Comparison of ENCODE assay signal across 8 cellular contexts in the genomic region with DNA sequence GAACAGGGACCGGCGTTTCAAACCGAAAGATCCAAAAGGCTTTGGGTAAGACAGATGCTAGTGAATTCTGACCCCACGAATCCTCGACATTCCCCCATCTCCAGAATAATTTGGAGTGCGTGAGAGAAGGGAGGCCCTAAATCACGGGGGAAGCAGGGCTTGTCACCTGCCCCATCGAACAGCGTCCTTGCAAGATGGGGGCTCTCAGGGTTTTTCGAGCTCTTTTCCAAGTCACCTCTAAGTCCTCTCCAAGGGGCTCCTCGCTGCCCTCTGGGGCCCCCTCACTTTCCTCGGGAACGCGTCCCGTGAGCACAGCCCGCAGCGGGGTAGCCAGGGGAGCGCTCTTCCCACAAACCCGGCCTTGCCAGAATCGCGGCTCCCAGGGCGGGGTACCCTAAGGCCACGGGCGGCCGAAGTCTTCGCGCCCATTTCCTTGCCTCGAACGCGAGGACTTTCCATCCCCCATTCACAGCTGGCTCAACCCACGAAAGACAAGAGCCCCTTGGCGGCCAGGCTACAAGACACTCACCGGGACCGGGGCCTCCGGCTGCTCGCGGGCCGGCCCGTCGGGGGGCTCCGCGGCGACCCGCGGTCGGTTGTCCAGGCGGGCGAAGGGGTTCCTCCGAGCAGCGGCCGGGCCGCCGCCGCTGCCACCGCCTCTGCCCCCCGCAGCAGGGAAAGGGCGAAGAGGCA. TPM values are rescaled to one million over a fixed set of nuclear protein-coding genes. Genes with fewer than 3 reads are reported as not detected.
A peak's percentile ranks its signal among the peaks of the same experiment; 100 is the strongest.
DNase-seq lines count a peak whose midpoint lies in the region; ATAC-seq and TF ChIP-seq lines count a peak whose summit lies in the region.

No MANE protein-coding gene starts in this region.

- H3K4me3 Mint-ChIP-seq in activated T-helper 17 cell treated with anti-CD3 and anti-CD28 coated beads, Interleukin-2, amount 50 U/mL, for 72 hours = peak overlapping the region; percentile 93

- H3K36me3 ChIP-seq in HCT116 (ENCODE audit: control insufficient read depth in 1 of 2, insufficient read depth in 2 of 2, low read length in 2 of 2) = peaks cover 14 to 20% of the 10 kb centered on the region in 2 experiments; a peak in 3 of 4 replicates
- peaks cover 30% of the 10 kb centered on the region for H3K36me3 ChIP-seq in MG63
- peaks cover 8% of the 10 kb centered on the region for H3K36me3 ChIP-seq in osteoblast (ENCODE audit: insufficient read depth, low read length)

- H3K9me3 ChIP-seq in HCT116 (ENCODE audit: control insufficient read depth in 1 of 2, insufficient read depth in 1 of 2, low read depth in 1 of 2, low read length in 2 of 2) = no peaks in the 10 kb centered on the region
- H3K9me3 ChIP-seq in MG63 = no peaks in the 10 kb centered on the region
- H3K9me3 ChIP-seq in osteoblast (ENCODE audit: low read depth, low read length) = no peaks in the 10 kb centered on the region

- peaks cover 37% of the 10 kb centered on the region for H3K36me3 Mint-ChIP-seq in activated T-helper 17 cell treated with anti-CD3 and anti-CD28 coated beads, Interleukin-2, amount 50 U/mL, for 72 hours (ENCODE audit: low read depth)

- H3K9me3 Mint-ChIP-seq in activated T-helper 17 cell treated with anti-CD3 and anti-CD28 coated beads, Interleukin-2, amount 50 U/mL, for 72 hours = no peaks in the 10 kb centered on the region

- H2AFZ ChIP-seq in HCT116 (ENCODE audit: low read depth, low read length, poor library complexity, severe bottlenecking) (no peak overlapping the region), osteoblast (ENCODE audit: low read length) (peak overlapping the region; percentile 84)

- RAD21 ChIA-PET in HCT116 (lab: Charles Lee; ENCODE audit: low non-redundant PET in 1 of 2, low total read pairs in 2 of 2, uncharacterized antibody in 2 of 2, unreplicated experiment in 2 of 2) = no interaction called here

- TF ChIP-seq CTCF in HCT116 (IDR thresholded peaks at IDR 0.05 in 2 of 3, conservative IDR thresholded peaks at IDR 0.05 in 1 of 3; ENCODE audit: borderline replicate concordance in 1 of 3, insufficient read depth in 1 of 3, low read depth in 2 of 3, low read length in 2 of 3) (no peak), osteoblast (IDR thresholded peaks at IDR 0.05; ENCODE audit: extremely low read depth, low read depth, low read length) (no peak)

- no peaks in the 10 kb centered on the region for H3K9me2 ChIP-seq in HCT116 (ENCODE audit: insufficient read depth)

- H3K27me3 ChIP-seq in HCT116 (ENCODE audit: insufficient read depth, low read length) = no peaks in the 10 kb centered on the region
- H3K27me3 ChIP-seq in MG63 = no peaks in the 10 kb centered on the region
- no peaks in the 10 kb centered on the region for H3K27me3 ChIP-seq in osteoblast (ENCODE audit: insufficient read depth, low read length)

- H3K27ac ChIP-seq in HCT116 (ENCODE audit: low read depth, low read length) (peak overlapping the region; percentile 86), osteoblast (ENCODE audit: low read depth, low read length) (peak overlapping the region; percentile 92)

- TSS peak; percentile 42 for BruUV-seq in HCT116 (replicated peaks; lab: Mats Ljungman, UMichigan)

- H3K4me2 ChIP-seq in HCT116 (ENCODE audit: low read length) (peak overlapping the region; percentile 95), osteoblast (ENCODE audit: insufficient read depth, low read length) (peak overlapping the region; percentile 97)

- H4K20me1 ChIP-seq in HCT116 (ENCODE audit: insufficient read depth) (no peaks in the 10 kb centered on the region), osteoblast (ENCODE audit: insufficient read depth, low read length) (no peaks in the 10 kb centered on the region)

- H3K4me3 ChIP-seq in HCT116 (replicated peaks in 1 of 2; ENCODE audit: low read depth in 1 of 2, low read length in 2 of 2) (peak overlapping the region; percentile 86 to 88), MG63 (peak overlapping the region; percentile 77), osteoblast (ENCODE audit: insufficient read depth, low read length) (peak overlapping the region; percentile 95)

- H3K79me2 ChIP-seq in HCT116 (ENCODE audit: insufficient read depth, low read length) = peaks cover 45% of the 10 kb centered on the region
- H3K79me2 ChIP-seq in osteoblast (ENCODE audit: insufficient read depth, low read length) = peaks cover 32% of the 10 kb centered on the region

- CTCF ChIA-PET in HCT116 (lab: Charles Lee) = interaction anchor here (1.0 to 2.0 kb wide), 3 partner anchors 12 to 816 kb away, joined by 4 to 17 read pairs (median 4); a partner anchor contains a TSS

- TF ChIP-seq POLR2A in HCT116 (IDR thresholded peaks at IDR 0.05; ENCODE audit: borderline replicate concordance, extremely low read depth, insufficient read depth, insufficient read length) = no peak

- H3K27ac Mint-ChIP-seq in activated T-helper 17 cell treated with anti-CD3 and anti-CD28 coated beads, Interleukin-2, amount 50 U/mL, for 72 hours = peak overlapping the region; percentile 83

- DNase-seq in A172 (ENCODE audit: low spot score) (peak; percentile 51), EL (peak; percentile 57), HCT116 (ENCODE audit: low read depth, low spot score) (no peak), MG63 (peak; percentile 53), head of caudate nucleus (peak in 36 of 42 donors; percentile 10 to 61 (median 32)), osteoblast (ENCODE audit: insufficient read length, low spot score, missing footprints) (peak; percentile 87), NAMALWA (ENCODE audit: low spot score) (no peak)

- no peak for TF ChIP-seq RAD21 in HCT116 (IDR thresholded peaks at IDR 0.05; ENCODE audit: low read depth)

- H3K4me1 ChIP-seq in HCT116 (ENCODE audit: control insufficient read depth in 1 of 2, insufficient read depth in 2 of 2, low read length in 2 of 2) = peaks cover 6 to 21% of the 10 kb centered on the region in 2 experiments; a peak in 3 of 4 replicates
- peaks cover 8% of the 10 kb centered on the region for H3K4me1 ChIP-seq in osteoblast (ENCODE audit: insufficient read depth, low read length)

- intact Hi-C loops in HCT116 (cut with micrococcal nuclease) (no loop called here), head of caudate nucleus (cut with DNase I) (no loop called here)

- peak; percentile 42 for ATAC-seq in HCT116
- ATAC-seq in activated T-helper 17 cell treated with anti-CD3 and anti-CD28 coated beads, Interleukin-2, amount 50 U/mL, for 72 hours (replicated peaks) = peak; percentile 20

- peaks cover 11% of the 10 kb centered on the region for H3K4me1 Mint-ChIP-seq in activated T-helper 17 cell treated with anti-CD3 and anti-CD28 coated beads, Interleukin-2, amount 50 U/mL, for 72 hours

- peak overlapping the region; percentile 95 for H3K9ac ChIP-seq in HCT116 (ENCODE audit: low read length)

- H3K27me3 Mint-ChIP-seq in activated T-helper 17 cell treated with anti-CD3 and anti-CD28 coated beads, Interleukin-2, amount 50 U/mL, for 72 hours = no peaks in the 10 kb centered on the region

- POLR2A ChIA-PET in HCT116 (lab: Charles Lee) = interaction anchor here (0.7 to 1.6 kb wide), 9 partner anchors 8 to 45 kb away, joined by 3 to 4 read pairs (median 3); a partner anchor contains a TSS

TF ChIP-seq in HCT116, 20 proteins besides CTCF, POLR2A, EP300 and RAD21:
- TF ChIP-seq JUND (IDR thresholded peaks at IDR 0.05) (no peak), ZFX (IDR thresholded peaks at IDR 0.05) (peak; percentile 76)

RNA-seq across cellular contexts. Expression of a gene that starts 0.5 kb away (rescaled TPM):
- 104 and 116 TPM in 2 replicates for total RNA-seq in A172 (2014; rRNA removed; shearing (Covaris generic))
- total RNA-seq in HCT116 (2021; ENCODE audit: unreplicated experiment) = 31.7 TPM
- polyA plus RNA-seq in HCT116 (2012) = 19.4 and 22.6 TPM in 2 replicates
- total RNA-seq in MG63 (2014; rRNA removed; shearing (Covaris generic); ENCODE audit: low replicate concordance) = 29.4 and 32.0 TPM in 2 replicates
- 10 to 100 TPM; 39.8 to 43.0 TPM for total RNA-seq in activated T-helper 17 cell treated with anti-CD3 and anti-CD28 coated beads, Interleukin-2, amount 50 U/mL, for 72 hours
- 10.9 and 17.4 TPM in 2 replicates for total RNA-seq in osteoblast

RNA-seq across cellular contexts. Expression of a gene that starts 45.1 kb away (rescaled TPM):
- total RNA-seq in A172 (2014; rRNA removed; shearing (Covaris generic)) = 82.9 and 106 TPM in 2 replicates
- total RNA-seq in HCT116 (2021; ENCODE audit: unreplicated experiment) = 195 TPM
- 67.4 and 76.5 TPM in 2 replicates for polyA plus RNA-seq in HCT116 (2012)
- 83.7 and 124 TPM in 2 replicates for total RNA-seq in MG63 (2014; rRNA removed; shearing (Covaris generic); ENCODE audit: low replicate concordance)
- 100 to 1,000 TPM; 242 to 282 TPM for total RNA-seq in activated T-helper 17 cell treated with anti-CD3 and anti-CD28 coated beads, Interleukin-2, amount 50 U/mL, for 72 hours
- 109 and 137 TPM in 2 replicates for total RNA-seq in osteoblast

RNA-seq across cellular contexts. Expression of a gene that starts 46.0 kb away (rescaled TPM):
- 149 and 187 TPM in 2 replicates for total RNA-seq in A172 (2014; rRNA removed; shearing (Covaris generic))
- 241 TPM for total RNA-seq in HCT116 (2021; ENCODE audit: unreplicated experiment)
- polyA plus RNA-seq in HCT116 (2012) = 93.2 and 108 TPM in 2 replicates
- total RNA-seq in MG63 (2014; rRNA removed; shearing (Covaris generic); ENCODE audit: low replicate concordance) = 52.3 and 55.3 TPM in 2 replicates
- total RNA-seq in activated T-helper 17 cell treated with anti-CD3 and anti-CD28 coated beads, Interleukin-2, amount 50 U/mL, for 72 hours = 100 to 1,000 TPM in 1 of 2 donors, 10 to 100 TPM in 1; 91.9 to 196 TPM
- total RNA-seq in osteoblast = 69.0 and 85.8 TPM in 2 replicates

RNA-seq across cellular contexts. Expression of a gene that starts 53.6 kb away (rescaled TPM):
- total RNA-seq in A172 (2014; rRNA removed; shearing (Covaris generic)) = 25.0 and 40.6 TPM in 2 replicates
- total RNA-seq in HCT116 (2021; ENCODE audit: unreplicated experiment) (43.0 TPM), osteoblast (24.5 and 28.6 TPM in 2 replicates)
- polyA plus RNA-seq in HCT116 (2012) = 21.6 and 28.0 TPM in 2 replicates
- total RNA-seq in MG63 (2014; rRNA removed; shearing (Covaris generic); ENCODE audit: low replicate concordance) = 7.8 and 126 TPM in 2 replicates
- total RNA-seq in activated T-helper 17 cell treated with anti-CD3 and anti-CD28 coated beads, Interleukin-2, amount 50 U/mL, for 72 hours = 10 to 100 TPM; 29.5 to 52.8 TPM

RNA-seq across cellular contexts. Expression of a gene that starts 54.4 kb away (rescaled TPM):
- 45.0 and 53.0 TPM in 2 replicates for total RNA-seq in A172 (2014; rRNA removed; shearing (Covaris generic))
- total RNA-seq in HCT116 (2021; ENCODE audit: unreplicated experiment) = 25.8 TPM
- 17.5 and 22.2 TPM in 2 replicates for polyA plus RNA-seq in HCT116 (2012)
- 7.7 and 10.5 TPM in 2 replicates for total RNA-seq in MG63 (2014; rRNA removed; shearing (Covaris generic); ENCODE audit: low replicate concordance)
- total RNA-seq in activated T-helper 17 cell treated with anti-CD3 and anti-CD28 coated beads, Interleukin-2, amount 50 U/mL, for 72 hours = 1 to 10 TPM; 3.8 to 4.3 TPM
- 39.5 and 42.7 TPM in 2 replicates for total RNA-seq in osteoblast

Comparison
In these comparisons a context has a peak if more than half of its experiments do, and no peak if none do; other contexts are left out.
1. DNase-seq: peak in A172 (single experiment), EL (single experiment), MG63 (single experiment), head of caudate nucleus (36 of 42) and osteoblast (single experiment); none in HCT116 (single experiment) and NAMALWA (single experiment).
2. Peak in every context shown above with its lines, with median percentiles within 50 percentile points of each other: H3K4me3 ChIP-seq.